Comparison of ENCODE assay signal across 1 cellular context in the genomic region with DNA sequence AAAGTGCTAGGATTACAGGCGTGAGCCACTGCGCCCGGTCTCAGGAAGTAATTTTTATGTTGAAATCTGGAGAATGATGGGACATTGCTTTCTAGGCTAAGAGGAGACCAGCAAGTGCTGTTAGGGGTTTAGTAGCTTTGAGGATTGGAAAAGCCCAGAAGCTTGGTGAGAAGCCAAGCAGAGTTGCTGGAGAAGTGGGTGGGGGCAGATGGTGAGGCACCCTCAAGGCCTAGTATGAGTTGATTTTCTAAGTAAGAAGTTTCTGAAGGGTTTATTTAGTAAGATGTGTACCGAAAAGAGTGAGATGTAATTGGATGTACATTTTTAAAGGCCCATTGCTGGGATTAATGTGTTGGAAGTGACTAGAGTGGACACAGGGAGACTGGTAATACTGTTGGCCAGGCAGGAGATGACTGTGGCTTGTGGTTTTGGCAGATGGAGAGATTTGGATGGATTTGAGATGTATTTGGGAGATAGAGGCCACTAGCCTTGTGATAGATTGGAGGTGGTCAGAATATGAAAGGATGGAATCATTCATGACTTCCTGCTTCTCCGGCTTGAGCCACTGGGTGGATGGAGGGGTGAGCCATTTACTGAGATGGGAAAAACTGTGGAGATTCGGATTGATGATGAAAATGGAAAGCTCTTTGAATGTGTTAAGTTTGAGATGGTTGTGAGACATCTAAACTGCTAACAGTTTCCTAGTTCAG.
TF ChIP-seq lines count a peak whose summit lies in the region.

No MANE protein-coding gene starts in this region.

TF ChIP-seq in HEK293, 187 proteins besides CTCF, POLR2A, EP300 and RAD21 (continued from another document):
- peak; percentile 76 for TF ChIP-seq PRDM10 (tag by site-specific recombination; IDR thresholded peaks at IDR 0.05)
- TF ChIP-seq ZNF248 (tag by site-specific recombination; IDR thresholded peaks at IDR 0.05): no peak
- TF ChIP-seq ZNF664 (tag by site-specific recombination; IDR thresholded peaks at IDR 0.05): 0 out of 2 replicates have a peak, but pooled peaks have one; percentile 29
- TF ChIP-seq ZNF366 (tag by site-specific recombination; conservative IDR thresholded peaks at IDR 0.05): 0 out of 2 replicates have a peak, but pooled peaks have one; percentile 31
